ENCODE assay signal across 1 cellular context in genomic region chr12:116207274-116207673, GRCh38.
TF ChIP-seq lines count a peak whose summit lies in the region.

No MANE protein-coding gene starts in this region.

TF ChIP-seq in A549, 52 proteins besides CTCF, POLR2A, EP300 and RAD21 (continued from another document):
- no peak for TF ChIP-seq E2F6 (IDR thresholded peaks at IDR 0.05; ENCODE audit: borderline replicate concordance, low read depth)
- TF ChIP-seq JUN (IDR thresholded peaks at IDR 0.05): no peak
- no peak for TF ChIP-seq CHD2 (IDR thresholded peaks at IDR 0.05; ENCODE audit: low read length, partially characterized antibody)
- TF ChIP-seq SMC3 (IDR thresholded peaks at IDR 0.05): no peak
- no peak for TF ChIP-seq NPAS2 (CRISPR knock-in tag; IDR thresholded peaks at IDR 0.05; ENCODE audit: borderline replicate concordance)
- no peak for TF ChIP-seq MAZ (IDR thresholded peaks at IDR 0.05; ENCODE audit: borderline replicate concordance, low read depth, low read length)
- no peak for TF ChIP-seq RARB (CRISPR knock-in tag; IDR thresholded peaks at IDR 0.05)
TF ChIP-seq in A549: peak in this region for 0.
